Comparison of ENCODE assay signal across 16 cellular contexts in genomic region chr14:99937475-99938244, GRCh38.
DNase-seq lines count a peak whose midpoint lies in the region; ATAC-seq and TF ChIP-seq lines count a peak whose summit lies in the region.
"Had no signal": no experiment of that assay in that cellular context is flagged by ENCODE, and none has a peak within 500 bp of the region (broad histone marks: within the 10 kb centered on the region; RNA-seq: fewer than 3 reads in every experiment).

No MANE protein-coding gene starts in this region.

- H3K36me3 ChIP-seq in tibial nerve = peaks cover 0 to 90% (median 0%) of the 10 kb centered on the region in 3 donors
- H3K36me3 ChIP-seq: cardiac muscle cell had no signal

- no peaks in the 10 kb centered on the region for H3K4me1 ChIP-seq in tibial nerve

- H3K27me3 ChIP-seq in tibial nerve = no peaks in the 10 kb centered on the region
- H3K27me3 ChIP-seq: cardiac muscle cell had no signal

- ATAC-seq in GM18907 (IDR thresholded peaks at IDR 0.05; ENCODE audit: unreplicated experiment) (peak; percentile 29), GM21717 (IDR thresholded peaks at IDR 0.05; ENCODE audit: unreplicated experiment) (peak; percentile 38), HG03342 (IDR thresholded peaks at IDR 0.05; ENCODE audit: unreplicated experiment) (peak; percentile 21), GM19324 (IDR thresholded peaks at IDR 0.05; ENCODE audit: low FRiP score, unreplicated experiment) (no peak)
- ATAC-seq: activated naive CD8-positive, alpha-beta T cell treated with anti-CD3 and anti-CD28 coated beads, Interleukin-2, amount 50 U/mL, for 24 hours had no signal

- WGBS in tibial nerve, 2 donors = 75 to 85% methylated on average over 14 of the region's 14 CpGs

- no peak for TF ChIP-seq POLR2A in tibial nerve (IDR thresholded peaks at IDR 0.05)

- no peak for TF ChIP-seq CTCF in tibial nerve (IDR thresholded peaks at IDR 0.05)

- no peak for TF ChIP-seq EP300 in tibial nerve (IDR thresholded peaks at IDR 0.05)

- H3K9me3 ChIP-seq in tibial nerve = no peaks in the 10 kb centered on the region

- no peak overlapping the region for H3K27ac ChIP-seq in tibial nerve
- H3K27ac ChIP-seq: cardiac muscle cell had no signal

- intact Hi-C loops in posterior vena cava (cut with DNase I) = no loop called here

- no peak overlapping the region for H3K4me3 ChIP-seq in tibial nerve
- H3K4me3 ChIP-seq: cardiac muscle cell had no signal

- peak; percentile 49 for DNase-seq in posterior vena cava (ENCODE audit: low spot score)
- no peak for DNase-seq in tibial nerve (ENCODE audit: low spot score in 2 of 2)
- no peak for DNase-seq in activated CD4-positive, CD25-positive, alpha-beta regulatory T cell treated with anti-CD3 and anti-CD28 coated beads, Interleukin-2, amount 50 U/mL, for 72 hours
- no peak for DNase-seq in NK-92 treated with Interleukin-12 subunit alpha and Interleukin-12 subunit beta, amount 100 ng/mL, for 24 hours (lab: John Stamatoyannopoulos, UW)
- DNase-seq: activated naive CD8-positive, alpha-beta T cell treated with anti-CD3 and anti-CD28 coated beads, Interleukin-2, amount 50 U/mL, for 24 hours; CD8-positive, alpha-beta memory T cell; kidney; NCI-H1436 treated with DMSO at 0.1 percent for 48 hours; NCI-H2227 treated with DMSO at 0.1 percent for 48 hours; stimulated activated CD4-positive, alpha-beta T cell treated with anti-CD3 and anti-CD28 coated beads, Interleukin-15, amount 100 ng/mL, for 24 hours; T-helper 1 cell had no signal
